ENCODE assay signal across 8 cellular contexts in the genomic region with DNA sequence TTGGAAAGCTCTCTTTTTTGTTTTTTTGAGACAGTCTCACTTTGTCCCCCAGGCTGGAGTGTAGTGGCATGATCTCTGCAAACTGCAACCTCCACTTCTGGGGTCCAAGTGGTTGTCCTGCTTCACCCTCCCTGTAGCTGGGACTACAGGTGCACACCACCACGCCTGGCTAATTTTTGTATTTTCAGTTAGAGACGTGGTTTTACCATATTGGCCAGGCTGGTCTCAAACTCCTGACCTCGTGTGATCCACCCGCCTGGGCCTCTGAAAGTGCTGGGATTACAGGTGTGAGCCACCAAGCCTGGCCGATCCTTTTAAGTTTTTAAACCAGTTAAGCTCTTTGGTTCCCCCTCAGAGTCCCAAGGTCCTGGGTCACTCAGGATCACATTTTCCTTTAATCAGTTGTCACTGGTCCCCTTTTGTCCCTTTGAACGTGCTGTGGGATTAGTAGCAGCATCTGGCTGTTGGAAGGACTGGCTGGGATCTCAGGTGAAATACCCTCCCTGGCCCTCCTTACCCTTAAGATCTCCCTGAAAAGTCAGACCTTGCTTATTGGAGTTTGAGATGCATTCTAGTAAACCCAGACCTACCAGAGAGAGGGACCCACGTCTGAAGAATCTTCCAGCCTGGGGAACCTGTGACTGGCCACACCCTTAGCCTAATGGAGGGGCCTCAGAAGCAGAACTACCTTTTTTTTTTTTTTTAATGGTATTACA. TPM values are rescaled to one million over a fixed set of nuclear protein-coding genes. Genes with fewer than 3 reads are reported as not detected.
DNase-seq lines count a peak whose midpoint lies in the region; ATAC-seq, FAIRE-seq and TF ChIP-seq lines count a peak whose summit lies in the region.

No MANE protein-coding gene starts in this region.

- H3K27ac ChIP-seq in C4-2B (peak overlapping the region; percentile 81), RWPE1 (peak overlapping the region; percentile 98), HepG2 (ENCODE audit: extremely low read length, insufficient read depth, low read length) (peak overlapping the region; percentile 49), substantia nigra (ENCODE audit: low read depth, low read length, poor library complexity, severe bottlenecking) (peak overlapping the region; percentile 100)

- BruUV-seq in MCF 10A (replicated peaks; lab: Mats Ljungman, UMichigan) = TSS peak; percentile 65
- no TSS peak for BruUV-seq in HepG2 (replicated peaks; lab: Mats Ljungman, UMichigan)

- no peak overlapping the region for H2AFZ ChIP-seq in HepG2 (ENCODE audit: low read length)

- no peak overlapping the region for H3K4me3 Mint-ChIP-seq in MCF 10A (ENCODE audit: unreplicated experiment)

- peaks cover 11% of the 10 kb centered on the region for H3K36me3 Mint-ChIP-seq in MCF 10A (ENCODE audit: insufficient read depth, unreplicated experiment)

- TF ChIP-seq CTCF in C4-2B (conservative IDR thresholded peaks at IDR 0.05) = no peak
- no peak for TF ChIP-seq CTCF in RWPE1 (conservative IDR thresholded peaks at IDR 0.05; ENCODE audit: low read depth)
- no peak for TF ChIP-seq CTCF in MCF 10A (IDR thresholded peaks at IDR 0.05; ENCODE audit: unreplicated experiment)
- TF ChIP-seq CTCF in HepG2 (CRISPR knock-in tag; IDR thresholded peaks at IDR 0.05) = no peak

- DNase-seq in RWPE1 (ENCODE audit: low spot score) (peak; percentile 55), MCF 10A (ENCODE audit: unreplicated experiment) (peak; percentile 70), HepG2 (ENCODE audit: low spot score) (no peak), substantia nigra (lab: John Stamatoyannopoulos, UW) (peak in 24 of 49 donors; percentile 31 to 88 (median 66)), SHP77 treated with DMSO at 0.1 percent for 48 hours (lab: John Stamatoyannopoulos, UW) (no peak)

- ATAC-seq in GM18909 (IDR thresholded peaks at IDR 0.05; ENCODE audit: poor library complexity, unreplicated experiment) (peak; percentile 33), HG03135 (IDR thresholded peaks at IDR 0.05; ENCODE audit: unreplicated experiment) (peak; percentile 18), HepG2 (peak; percentile 41)

- H3K27me3 ChIP-seq in HepG2 (ENCODE audit: control insufficient read depth in 1 of 2, insufficient read depth in 2 of 2, low read length in 2 of 2) = no peaks in the 10 kb centered on the region; a peak in 1 of 5 replicates

- peaks cover 22% of the 10 kb centered on the region for H3K4me1 Mint-ChIP-seq in MCF 10A (ENCODE audit: insufficient read depth, unreplicated experiment)

- TF ChIP-seq POLR2A in HepG2 (IDR thresholded peaks at IDR 0.05; ENCODE audit: insufficient read depth in 1 of 2, low read depth in 2 of 2, low read length in 2 of 2) = peak; percentile 50 to 80

- H3K9ac ChIP-seq in HepG2 (ENCODE audit: insufficient read depth, low read depth, low read length) = no peak overlapping the region

- no peaks in the 10 kb centered on the region for H3K9me3 ChIP-seq in HepG2 (ENCODE audit: low read length)

- POLR2A ChIA-PET in RWPE1 (lab: Yijun Ruan, JAX; ENCODE audit: low non-redundant PET) = interaction anchor here (0.5 to 3.3 kb wide), 9 partner anchors 9 to 660 kb away, joined by 3 to 34 read pairs (median 4); a partner anchor contains a TSS
- POLR2A ChIA-PET in MCF 10A (lab: Yijun Ruan, JAX) = interaction anchor here (0.7 to 30.1 kb wide), 23 partner anchors 10 to 174 kb away, joined by 3 to 2994 read pairs (median 7); a partner anchor contains a TSS
- POLR2A ChIA-PET in HepG2 (lab: Yijun Ruan, JAX) = interaction anchor here (1.0 to 27.3 kb wide), 14 partner anchors 9 to 149 kb away, joined by 3 to 1590 read pairs (median 13); a partner anchor contains a TSS

- in situ Hi-C loops in HepG2 (cut with HindIII; ENCODE audit: extremely low pct_ligation_motif_present, low pct_unique_long_range_greater_than_20kb) = loop anchor here (5.0 to 10.0 kb wide), 2 partner anchors 35 to 52 kb away; no protein-coding TSS in a partner anchor

- intact Hi-C loops in MCF 10A (cut with micrococcal nuclease) (loop anchor here (2.0 kb wide), 1 partner anchor 84 kb away; a partner anchor contains a TSS), HepG2 (cut with micrococcal nuclease; ENCODE audit: unreplicated experiment) (no loop called here)

- 0 out of 4 replicates have a peak, but pooled peaks of 1 of the 2 experiments have one; percentile 42 for TF ChIP-seq EP300 in HepG2 (IDR thresholded peaks at IDR 0.05; ENCODE audit: low read depth in 2 of 2, low read length in 2 of 2)
- TF ChIP-seq EP300 in HepG2 (CRISPR knock-in tag; IDR thresholded peaks at IDR 0.05; ENCODE audit: borderline replicate concordance) = no peak

- H3K79me2 ChIP-seq in HepG2 (ENCODE audit: insufficient read depth, low read length) = peaks cover 42% of the 10 kb centered on the region

- peaks cover 6 to 34% of the 10 kb centered on the region in 2 experiments for H3K36me3 ChIP-seq in HepG2 (replicated peaks in 1 of 2; ENCODE audit: control insufficient read depth in 1 of 2, insufficient read depth in 2 of 2, low read length in 2 of 2)

- no peak overlapping the region for H3K4me3 ChIP-seq in HepG2 (replicated peaks in 1 of 3; ENCODE audit: insufficient read depth in 1 of 3, low read depth in 2 of 3, low read length in 3 of 3)

- 6% methylated on average over 7 of the region's 7 CpGs for WGBS in HepG2 (ENCODE audit: low lambda C conversion rate)

- TF ChIP-seq RAD21 in HepG2 (CRISPR knock-in tag; IDR thresholded peaks at IDR 0.05) = peak; percentile 9; the same call in 1 of the 2 replicates

- H3K27me3 Mint-ChIP-seq in MCF 10A (ENCODE audit: insufficient read depth, unreplicated experiment) = no peaks in the 10 kb centered on the region

- peaks cover 55% of the 10 kb centered on the region for H4K20me1 ChIP-seq in HepG2 (ENCODE audit: insufficient read depth, low read length)

- no peak overlapping the region for H3K27ac Mint-ChIP-seq in MCF 10A (ENCODE audit: low read depth, unreplicated experiment)

- peaks cover 63% of the 10 kb centered on the region for H3K4me1 ChIP-seq in HepG2 (ENCODE audit: insufficient read depth, low read length)

- no peaks in the 10 kb centered on the region for H3K9me3 Mint-ChIP-seq in MCF 10A (ENCODE audit: unreplicated experiment)

- CTCF ChIA-PET in RWPE1 (lab: Yijun Ruan, JAX) = interaction anchor here (0.6 kb wide), 1 partner anchor 31 kb away, joined by 3 read pairs; no protein-coding TSS in a partner anchor
- CTCF ChIA-PET in MCF 10A (lab: Yijun Ruan, JAX) = interaction anchor here (0.9 to 5.8 kb wide), 7 partner anchors 10 to 90 kb away, joined by 4 to 41 read pairs (median 8); no protein-coding TSS in a partner anchor
- CTCF ChIA-PET in HepG2 (lab: Yijun Ruan, JAX; ENCODE audit: low intra/inter-chr PET ratio, low total read pairs) = no interaction called here

- FAIRE-seq in HepG2 (lab: Jason Lieb, UNC) = no peak

- H3K4me2 ChIP-seq in HepG2 (ENCODE audit: low read depth, low read length) = peak overlapping the region; percentile 50

RNA-seq across cellular contexts. Expression of a gene that starts 8.1 kb away (rescaled TPM):
- total RNA-seq in MCF 10A (2022) = 10,851 and 12,068 TPM in 2 replicates
- 302 and 1,237 TPM in 2 replicates for total RNA-seq in HepG2 (2016; rRNA removed; fragmentation: Illumina TruSeq; extraction: Trizol)
- total RNA-seq in HepG2 (2016; cell fraction: cytosol; rRNA removed; fragmentation: Illumina TruSeq; extraction: Trizol; ENCODE audit: low read depth) = 281 and 317 TPM in 2 replicates
- total RNA-seq in HepG2 (2016; cell fraction: insoluble cytoplasmic fraction; rRNA removed; fragmentation: Illumina TruSeq; extraction: Trizol) = 283 and 1,071 TPM in 2 replicates
- total RNA-seq in HepG2 (2016; cell fraction: membrane; rRNA removed; fragmentation: Illumina TruSeq; extraction: Trizol) = 241 and 289 TPM in 2 replicates
- 8,751 and 9,202 TPM in 2 replicates for total RNA-seq in HepG2 (2016; cell fraction: nucleus; rRNA removed; fragmentation: Illumina TruSeq; extraction: Trizol)
- polyA plus RNA-seq in HepG2 (2011; rRNA removed) = 143 and 217 TPM in 2 replicates
- 13.0 and 14.3 TPM in 2 replicates for polyA plus RNA-seq in HepG2 (2011; cell fraction: cytosol; rRNA removed)
- polyA plus RNA-seq in HepG2 (2011; cell fraction: nucleus; rRNA removed) = 1,021 and 1,816 TPM in 2 replicates
- polyA plus RNA-seq in HepG2 (2012) = 177 and 330 TPM in 2 replicates
- polyA plus RNA-seq in HepG2 (2016; cell fraction: cytosol; fragmentation: Illumina TruSeq; extraction: Trizol; ENCODE audit: low read depth) = 1.1 and 1.4 TPM in 2 replicates
- 3.9 and 6.5 TPM in 2 replicates for polyA plus RNA-seq in HepG2 (2016; cell fraction: insoluble cytoplasmic fraction; fragmentation: Illumina TruSeq; extraction: Trizol; ENCODE audit: low read depth)
- polyA plus RNA-seq in HepG2 (2016; cell fraction: membrane; fragmentation: Illumina TruSeq; extraction: Trizol; ENCODE audit: low read depth) = 1.8 and 10.3 TPM in 2 replicates
- 153 and 182 TPM in 2 replicates for polyA plus RNA-seq in HepG2 (2016; cell fraction: nucleus; fragmentation: Illumina TruSeq; extraction: Trizol; ENCODE audit: insufficient read depth, low read depth)
- 900 and 8,115 TPM in 2 replicates for polyA minus RNA-seq in HepG2 (2011; rRNA and poly(A)+ RNA removed; ENCODE audit: low replicate concordance)
- 295 and 335 TPM in 2 replicates for polyA minus RNA-seq in HepG2 (2011; cell fraction: cytosol; rRNA and poly(A)+ RNA removed)
- 13,373 and 18,071 TPM in 2 replicates for polyA minus RNA-seq in HepG2 (2011; cell fraction: nucleus; rRNA and poly(A)+ RNA removed)

RNA-seq across cellular contexts. Expression of a gene that starts 18.0 kb away (rescaled TPM):
- total RNA-seq in MCF 10A (2022) (70.9 and 75.5 TPM in 2 replicates), HepG2 (2016; rRNA removed; fragmentation: Illumina TruSeq; extraction: Trizol) (61.7 and 65.9 TPM in 2 replicates)
- 25.8 and 30.8 TPM in 2 replicates for total RNA-seq in HepG2 (2016; cell fraction: cytosol; rRNA removed; fragmentation: Illumina TruSeq; extraction: Trizol; ENCODE audit: low read depth)
- total RNA-seq in HepG2 (2016; cell fraction: insoluble cytoplasmic fraction; rRNA removed; fragmentation: Illumina TruSeq; extraction: Trizol) = 61.5 and 71.8 TPM in 2 replicates
- 42.4 and 48.2 TPM in 2 replicates for total RNA-seq in HepG2 (2016; cell fraction: membrane; rRNA removed; fragmentation: Illumina TruSeq; extraction: Trizol)
- 43.2 and 44.5 TPM in 2 replicates for total RNA-seq in HepG2 (2016; cell fraction: nucleus; rRNA removed; fragmentation: Illumina TruSeq; extraction: Trizol)
- polyA plus RNA-seq in HepG2 (2011; rRNA removed) = 103 and 122 TPM in 2 replicates
- 86.0 and 134 TPM in 2 replicates for polyA plus RNA-seq in HepG2 (2011; cell fraction: cytosol; rRNA removed)
- 217 and 274 TPM in 2 replicates for polyA plus RNA-seq in HepG2 (2011; cell fraction: nucleus; rRNA removed)
- polyA plus RNA-seq in HepG2 (2012) = 38.8 and 49.2 TPM in 2 replicates
- polyA plus RNA-seq in HepG2 (2016; cell fraction: cytosol; fragmentation: Illumina TruSeq; extraction: Trizol; ENCODE audit: low read depth) = 18.7 and 21.2 TPM in 2 replicates
- polyA plus RNA-seq in HepG2 (2016; cell fraction: insoluble cytoplasmic fraction; fragmentation: Illumina TruSeq; extraction: Trizol; ENCODE audit: low read depth) = 66.5 and 66.9 TPM in 2 replicates
- polyA plus RNA-seq in HepG2 (2016; cell fraction: membrane; fragmentation: Illumina TruSeq; extraction: Trizol; ENCODE audit: low read depth) = 31.2 and 33.8 TPM in 2 replicates
- 90.8 and 91.5 TPM in 2 replicates for polyA plus RNA-seq in HepG2 (2016; cell fraction: nucleus; fragmentation: Illumina TruSeq; extraction: Trizol; ENCODE audit: insufficient read depth, low read depth)
- polyA minus RNA-seq in HepG2 (2011; rRNA and poly(A)+ RNA removed; ENCODE audit: low replicate concordance) = 110 and 139 TPM in 2 replicates
- 43.9 and 59.3 TPM in 2 replicates for polyA minus RNA-seq in HepG2 (2011; cell fraction: cytosol; rRNA and poly(A)+ RNA removed)
- polyA minus RNA-seq in HepG2 (2011; cell fraction: nucleus; rRNA and poly(A)+ RNA removed) = 34.2 and 36.4 TPM in 2 replicates

RNA-seq across cellular contexts. Expression of a gene that starts 51.2 kb away (rescaled TPM):
- total RNA-seq in MCF 10A (2022) (10.6 and 11.0 TPM in 2 replicates), HepG2 (2016; rRNA removed; fragmentation: Illumina TruSeq; extraction: Trizol) (4.2 and 12.2 TPM in 2 replicates)
- 3.8 and 4.6 TPM in 2 replicates for total RNA-seq in HepG2 (2016; cell fraction: cytosol; rRNA removed; fragmentation: Illumina TruSeq; extraction: Trizol; ENCODE audit: low read depth)
- 3.1 and 14.2 TPM in 2 replicates for total RNA-seq in HepG2 (2016; cell fraction: insoluble cytoplasmic fraction; rRNA removed; fragmentation: Illumina TruSeq; extraction: Trizol)
- 6.5 and 7.6 TPM in 2 replicates for total RNA-seq in HepG2 (2016; cell fraction: membrane; rRNA removed; fragmentation: Illumina TruSeq; extraction: Trizol)
- total RNA-seq in HepG2 (2016; cell fraction: nucleus; rRNA removed; fragmentation: Illumina TruSeq; extraction: Trizol) = 18.0 and 20.1 TPM in 2 replicates
- 60.3 and 68.1 TPM in 2 replicates for polyA plus RNA-seq in HepG2 (2011; rRNA removed)
- polyA plus RNA-seq in HepG2 (2011; cell fraction: cytosol; rRNA removed) = 16.4 and 24.6 TPM in 2 replicates
- polyA plus RNA-seq in HepG2 (2011; cell fraction: nucleus; rRNA removed) = 549 and 694 TPM in 2 replicates
- polyA plus RNA-seq in HepG2 (2012) = 41.0 and 45.6 TPM in 2 replicates
- polyA plus RNA-seq in HepG2 (2016; cell fraction: cytosol; fragmentation: Illumina TruSeq; extraction: Trizol; ENCODE audit: low read depth) = 2.1 and 2.8 TPM in 2 replicates
- polyA plus RNA-seq in HepG2 (2016; cell fraction: insoluble cytoplasmic fraction; fragmentation: Illumina TruSeq; extraction: Trizol; ENCODE audit: low read depth) = 7.3 and 9.4 TPM in 2 replicates
- polyA plus RNA-seq in HepG2 (2016; cell fraction: membrane; fragmentation: Illumina TruSeq; extraction: Trizol; ENCODE audit: low read depth) = 6.0 and 7.1 TPM in 2 replicates
- polyA plus RNA-seq in HepG2 (2016; cell fraction: nucleus; fragmentation: Illumina TruSeq; extraction: Trizol; ENCODE audit: insufficient read depth, low read depth) = 129 and 139 TPM in 2 replicates
- 12.7 and 25.1 TPM in 2 replicates for polyA minus RNA-seq in HepG2 (2011; rRNA and poly(A)+ RNA removed; ENCODE audit: low replicate concordance)
- 13.7 and 23.3 TPM in 2 replicates for polyA minus RNA-seq in HepG2 (2011; cell fraction: cytosol; rRNA and poly(A)+ RNA removed)
- 36.4 and 39.8 TPM in 2 replicates for polyA minus RNA-seq in HepG2 (2011; cell fraction: nucleus; rRNA and poly(A)+ RNA removed)

Comparison
In these comparisons a context has a peak if more than half of its experiments do, and no peak if none do; other contexts are left out.
1. H3K27ac ChIP-seq: peak in every context shown above with its lines; median percentile 100 in substantia nigra; 98 in RWPE1; 81 in C4-2B; 49 in HepG2.
2. DNase-seq: peak in RWPE1 (single experiment) and MCF 10A (single experiment); none in HepG2 (single experiment) and SHP77 treated with DMSO at 0.1 percent for 48 hours (single experiment).
3. Peak in every context shown above with its lines, with median percentiles within 50 percentile points of each other: ATAC-seq.